In genomic region chr17:82636626-82637598, GRCh38 we compare ENCODE assay signal across 17 cellular contexts. TPM values are rescaled to one million over a fixed set of nuclear protein-coding genes. Genes with fewer than 3 reads are reported as not detected.
DNase-seq lines count a peak whose midpoint lies in the region; ATAC-seq and TF ChIP-seq lines count a peak whose summit lies in the region.
"Had no signal": no experiment of that assay in that cellular context is flagged by ENCODE, and none has a peak within 500 bp of the region (broad histone marks: within the 10 kb centered on the region; RNA-seq: fewer than 3 reads in every experiment).

No MANE protein-coding gene starts in this region.

- peaks cover 40% of the 10 kb centered on the region for H3K4me1 Mint-ChIP-seq in CD8-positive, alpha-beta T cell (ENCODE audit: low read depth)

- no peak for DNase-seq in CD8-positive, alpha-beta T cell
- DNase-seq in LNCaP clone FGC (ENCODE audit: low read depth): peak; percentile 58
- peak; percentile 63 for DNase-seq in colonic mucosa
- no peak for DNase-seq in posterior vena cava (ENCODE audit: low spot score)
- no peak for DNase-seq in SW 1271 (lab: John Stamatoyannopoulos, UW)
- DNase-seq in NCI-H2081 treated with DMSO at 0.1 percent for 48 hours (lab: John Stamatoyannopoulos, UW): no peak
- no peak for DNase-seq in D341Med (ENCODE audit: low spot score)
- DNase-seq: activated B cell treated with CpG ODN at 0.5 μM for 24 hours; activated naive CD4-positive, alpha-beta T cell treated with anti-CD3 and anti-CD28 coated beads for 36 hours; CD4-positive, alpha-beta T cell; HCEC 1CT; heart right ventricle; NCI-H2107; right cardiac atrium had no signal

- no peak overlapping the region for H3K4me3 Mint-ChIP-seq in CD8-positive, alpha-beta T cell
- H3K4me3 Mint-ChIP-seq: activated B cell treated with CpG ODN at 0.5 μM for 24 hours; activated naive CD4-positive, alpha-beta T cell treated with anti-CD3 and anti-CD28 coated beads for 36 hours; CD4-positive, alpha-beta T cell had no signal

- H3K4me3 ChIP-seq in CD8-positive, alpha-beta T cell (ENCODE audit: low read depth, low read length): no peak overlapping the region
- H3K4me3 ChIP-seq in LNCaP clone FGC (ENCODE audit: low read depth, low read length) (peak overlapping the region; percentile 36; the same call in 1 of the 2 replicates), colonic mucosa (no peak overlapping the region), muscle layer of duodenum (ENCODE audit: low read depth in 1 of 2, low read length in 2 of 2) (no peak overlapping the region)
- H3K4me3 ChIP-seq: dorsolateral prefrontal cortex, heart right ventricle had no signal

- H3K27me3 Mint-ChIP-seq in CD8-positive, alpha-beta T cell (ENCODE audit: low read depth): no peaks in the 10 kb centered on the region
- H3K27me3 Mint-ChIP-seq: activated B cell treated with CpG ODN at 0.5 μM for 24 hours; CD4-positive, alpha-beta T cell; IgD-negative memory B cell had no signal

- H3K27me3 ChIP-seq in CD8-positive, alpha-beta T cell (ENCODE audit: insufficient read depth, low read length): no peaks in the 10 kb centered on the region
- H3K27me3 ChIP-seq in colonic mucosa (no peaks in the 10 kb centered on the region), muscle layer of duodenum (ENCODE audit: low read depth, low read length) (no peaks in the 10 kb centered on the region)
- H3K27me3 ChIP-seq: dorsolateral prefrontal cortex, heart right ventricle had no signal

- no peak overlapping the region for H3K27ac ChIP-seq in CD8-positive, alpha-beta T cell (ENCODE audit: low read depth, low read length)
- peak overlapping the region; percentile 66 for H3K27ac ChIP-seq in colonic mucosa
- peak overlapping the region; percentile 75 for H3K27ac ChIP-seq in muscle layer of duodenum (ENCODE audit: low read length)
- H3K27ac ChIP-seq: dorsolateral prefrontal cortex, heart right ventricle had no signal

- H3K36me3 ChIP-seq in CD8-positive, alpha-beta T cell (ENCODE audit: insufficient read depth, low read length): peaks cover 14% of the 10 kb centered on the region
- peaks cover 1% of the 10 kb centered on the region for H3K36me3 ChIP-seq in colonic mucosa
- peaks cover 9 to 22% of the 10 kb centered on the region in 2 donors for H3K36me3 ChIP-seq in muscle layer of duodenum (ENCODE audit: control insufficient read depth in 1 of 2, insufficient read depth in 2 of 2, low read length in 2 of 2)

- H3K9me3 ChIP-seq in CD8-positive, alpha-beta T cell (ENCODE audit: low read length): peaks cover 6% of the 10 kb centered on the region
- H3K9me3 ChIP-seq in colonic mucosa (no peaks in the 10 kb centered on the region), muscle layer of duodenum (ENCODE audit: control insufficient read depth in 1 of 2, low read length in 2 of 2) (no peaks in the 10 kb centered on the region)

- ATAC-seq in CD8-positive, alpha-beta T cell: no peak
- ATAC-seq: heart right ventricle, right cardiac atrium had no signal

- no peak for TF ChIP-seq CTCF in CD8-positive, alpha-beta T cell (IDR thresholded peaks at IDR 0.05)
- TF ChIP-seq CTCF in LNCaP clone FGC (IDR thresholded peaks at IDR 0.05; ENCODE audit: control insufficient read depth, extremely low read depth, insufficient read depth) (no peak), colonic mucosa (IDR thresholded peaks at IDR 0.05) (no peak)

- intact Hi-C loops in CD8-positive, alpha-beta T cell (cut with DNase I, micrococcal nuclease): no loop called here
- intact Hi-C loops in colonic mucosa (cut with DNase I): no loop called here
- intact Hi-C loops in posterior vena cava (cut with DNase I): no loop called here

- POLR2A ChIA-PET in CD8-positive, alpha-beta T cell (lab: Charles Lee): no interaction called here

- H3K27ac Mint-ChIP-seq in CD8-positive, alpha-beta T cell: peak overlapping the region; percentile 41
- H3K27ac Mint-ChIP-seq: activated B cell treated with CpG ODN at 0.5 μM for 24 hours; activated naive CD4-positive, alpha-beta T cell treated with anti-CD3 and anti-CD28 coated beads for 36 hours; CD4-positive, alpha-beta T cell had no signal

- CTCF ChIA-PET in CD8-positive, alpha-beta T cell (lab: Charles Lee): interaction anchor here (0.7 kb wide), 1 partner anchor 45 kb away, joined by 3 read pairs; no protein-coding TSS in a partner anchor

- peaks cover 7% of the 10 kb centered on the region for H3K4me1 ChIP-seq in CD8-positive, alpha-beta T cell (ENCODE audit: insufficient read depth, low read length)
- H3K4me1 ChIP-seq in colonic mucosa (no peaks in the 10 kb centered on the region), muscle layer of duodenum (ENCODE audit: control insufficient read depth in 1 of 2, insufficient read depth in 2 of 2, low read length in 2 of 2) (no peaks in the 10 kb centered on the region)

- H3K36me3 Mint-ChIP-seq in CD8-positive, alpha-beta T cell: peaks cover 69% of the 10 kb centered on the region

- peak overlapping the region in 1 of 2 donors; percentile 66 for H3K9ac ChIP-seq in colonic mucosa (ENCODE audit: low read depth in 2 of 2, low read length in 2 of 2)

- peaks cover 2% of the 10 kb centered on the region for H3K9me3 Mint-ChIP-seq in CD8-positive, alpha-beta T cell
- H3K9me3 Mint-ChIP-seq: CD4-positive, alpha-beta T cell; IgD-negative memory B cell had no signal

RNA-seq across cellular contexts. Expression of gene WDR45B, which starts 11.3 kb away (rescaled TPM):
- total RNA-seq in CD8-positive, alpha-beta T cell: 100 to 1,000 TPM; 103 to 107 TPM
- total RNA-seq in colonic mucosa: 100 to 1,000 TPM in 1 of 2 donors, 10 to 100 TPM in 1; 58.8 to 119 TPM
- total RNA-seq in posterior vena cava: 10 to 100 TPM; 49.7 to 56.5 TPM

Comparison
In these comparisons a context has a peak if more than half of its experiments do, and no peak if none do; other contexts are left out.
1. DNase-seq: peak in LNCaP clone FGC (single experiment) and colonic mucosa (single experiment); none in CD8-positive, alpha-beta T cell (0 of 7), posterior vena cava (single experiment), SW 1271 (0 of 2), NCI-H2081 treated with DMSO at 0.1 percent for 48 hours (single experiment) and D341Med (single experiment).